Comparison of ENCODE assay signal across 1 cellular context in genomic region chr1:231557411-231557810, GRCh38.
TF ChIP-seq lines count a peak whose summit lies in the region.

No MANE protein-coding gene starts in this region.

TF ChIP-seq in SK-N-SH treated with all-trans-retinoic acid at 6 μM for 48 hours, 23 proteins besides CTCF, POLR2A, EP300 and RAD21 (continued from another document):
- TF ChIP-seq TSHZ2 (CRISPR knock-in tag; IDR thresholded peaks at IDR 0.05) (no peak), ISL1 (CRISPR knock-in tag; IDR thresholded peaks at IDR 0.05) (no peak), ESRRG (CRISPR knock-in tag; IDR thresholded peaks at IDR 0.05) (no peak), TCF4 (CRISPR knock-in tag; IDR thresholded peaks at IDR 0.05; ENCODE audit: borderline replicate concordance) (no peak), ZFP30 (CRISPR knock-in tag; IDR thresholded peaks at IDR 0.05) (no peak), PATZ1 (CRISPR knock-in tag; IDR thresholded peaks at IDR 0.05; ENCODE audit: borderline replicate concordance) (no peak), ARNTL (CRISPR knock-in tag; IDR thresholded peaks at IDR 0.05; ENCODE audit: borderline replicate concordance, low read depth) (no peak), SNAI2 (CRISPR knock-in tag; IDR thresholded peaks at IDR 0.05) (no peak), ZC3H10 (CRISPR knock-in tag; IDR thresholded peaks at IDR 0.05) (no peak), BACH2 (CRISPR knock-in tag; IDR thresholded peaks at IDR 0.05; ENCODE audit: borderline replicate concordance) (no peak), ZNF565 (CRISPR knock-in tag; conservative IDR thresholded peaks at IDR 0.05; ENCODE audit: low read depth) (no peak), ZFP3 (CRISPR knock-in tag; IDR thresholded peaks at IDR 0.05) (no peak), RARB (CRISPR knock-in tag; IDR thresholded peaks at IDR 0.05) (no peak), ZNF8 (CRISPR knock-in tag; IDR thresholded peaks at IDR 0.05) (no peak), GLIS3 (CRISPR knock-in tag; IDR thresholded peaks at IDR 0.05) (no peak)
